ENCODE assay signal across 1 cellular context in the genomic region with DNA sequence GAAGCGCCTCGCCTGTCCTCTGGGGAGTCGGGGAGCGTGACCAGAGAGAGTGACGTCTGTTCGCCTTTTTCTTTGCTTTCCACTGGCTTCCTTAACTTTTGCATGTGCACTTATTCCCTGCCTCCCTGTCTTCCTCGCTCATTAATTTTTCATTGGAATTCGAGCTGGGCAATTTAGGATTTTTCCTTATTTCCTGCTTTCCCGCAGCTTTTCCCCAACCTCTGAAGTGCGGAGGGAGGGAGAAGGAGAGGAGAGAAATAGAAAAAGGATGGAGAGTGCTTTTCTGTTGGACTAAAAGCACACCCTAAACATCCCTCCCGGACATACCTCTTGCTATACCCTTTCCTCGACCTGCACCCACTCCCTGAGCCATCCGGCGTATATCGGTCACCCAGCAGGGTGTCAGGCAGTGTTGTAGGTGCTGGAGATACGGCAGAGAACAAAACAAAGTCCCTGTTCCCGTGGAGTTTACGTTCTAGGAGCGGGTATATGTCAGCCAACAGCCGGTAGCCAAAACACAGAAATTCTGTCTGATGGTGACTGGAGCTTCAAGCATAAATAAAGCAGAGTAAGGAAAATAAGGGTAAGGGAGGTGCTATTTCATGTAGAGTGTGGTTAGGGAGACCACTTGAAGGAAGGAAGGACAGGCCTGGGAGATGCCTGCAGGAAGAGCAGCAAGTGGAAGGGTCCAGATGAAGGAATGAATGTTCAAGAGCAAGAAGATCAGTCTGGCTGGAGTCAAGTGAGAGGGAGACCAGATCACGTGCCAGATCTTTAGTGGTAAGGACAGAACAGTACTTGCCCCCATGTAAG.
TF ChIP-seq lines count a peak whose summit lies in the region.

No MANE protein-coding gene starts in this region.

TF ChIP-seq in K562, 482 proteins besides CTCF, POLR2A, EP300 and RAD21 (continued from another document and continues in another):
- TF ChIP-seq, protein P1, sequence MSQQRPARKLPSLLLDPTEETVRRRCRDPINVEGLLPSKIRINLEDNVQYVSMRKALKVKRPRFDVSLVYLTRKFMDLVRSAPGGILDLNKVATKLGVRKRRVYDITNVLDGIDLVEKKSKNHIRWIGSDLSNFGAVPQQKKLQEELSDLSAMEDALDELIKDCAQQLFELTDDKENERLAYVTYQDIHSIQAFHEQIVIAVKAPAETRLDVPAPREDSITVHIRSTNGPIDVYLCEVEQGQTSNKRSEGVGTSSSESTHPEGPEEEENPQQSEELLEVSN (IDR thresholded peaks at IDR 0.05; ENCODE audit: borderline replicate concordance in 1 of 2, extremely low read depth in 1 of 2, insufficient read depth in 1 of 2, insufficient read length in 1 of 2, low read depth in 1 of 2, low read length in 1 of 2, poor library complexity in 1 of 2, severe bottlenecking in 1 of 2) = no peak
- TF ChIP-seq KAT2B (IDR thresholded peaks at IDR 0.05; ENCODE audit: low read depth, low read length) (no peak), ILK (tag; IDR thresholded peaks at IDR 0.05; ENCODE audit: borderline replicate concordance, low read depth) (no peak), ZNF780A (CRISPR knock-in tag; IDR thresholded peaks at IDR 0.05) (no peak), RBM15 (IDR thresholded peaks at IDR 0.05; ENCODE audit: insufficient read depth, low read length) (no peak), FOXJ2 (tag; IDR thresholded peaks at IDR 0.05) (no peak), TARDBP (IDR thresholded peaks at IDR 0.05) (no peak), SIN3A (IDR thresholded peaks at IDR 0.05; ENCODE audit: borderline replicate concordance in 2 of 2, control insufficient read depth in 1 of 2, low read depth in 2 of 2, low read length in 2 of 2) (no peak), GABPB1 (CRISPR knock-in tag; IDR thresholded peaks at IDR 0.05) (peak; percentile 5; the same call in 1 of the 2 replicates), RBBP5 (IDR thresholded peaks at IDR 0.05; ENCODE audit: borderline replicate concordance, insufficient read depth, low read length, poor library complexity, severe bottlenecking) (no peak), ZNF57 (CRISPR knock-in tag; IDR thresholded peaks at IDR 0.05) (no peak), ZNF77 (CRISPR knock-in tag; IDR thresholded peaks at IDR 0.05) (no peak), TFAM (CRISPR knock-in tag; conservative IDR thresholded peaks at IDR 0.05) (no peak), CBX8 (IDR thresholded peaks at IDR 0.05; ENCODE audit: borderline replicate concordance, extremely low read depth, low read depth, low read length, poor library complexity, severe bottlenecking) (no peak), NR3C1 (CRISPR knock-in tag; IDR thresholded peaks at IDR 0.05) (no peak), ZNF197 (CRISPR knock-in tag; IDR thresholded peaks at IDR 0.05; ENCODE audit: low read depth) (no peak), ZNF274 (IDR thresholded peaks at IDR 0.05; ENCODE audit: borderline replicate concordance, low read depth, low read length) (no peak), MYC (IDR thresholded peaks at IDR 0.05; ENCODE audit: low read depth, low read length) (no peak), MYC (CRISPR knock-in tag; IDR thresholded peaks at IDR 0.05; ENCODE audit: borderline replicate concordance, low read depth) (no peak), TAF1 (IDR thresholded peaks at IDR 0.05; ENCODE audit: control insufficient read depth, extremely low read depth, insufficient read depth, low read length, severe bottlenecking) (no peak), GABPB2 (CRISPR knock-in tag; conservative IDR thresholded peaks at IDR 0.05) (no peak), ZNF785 (CRISPR knock-in tag; IDR thresholded peaks at IDR 0.05) (no peak), NR2F6 (CRISPR knock-in tag; IDR thresholded peaks at IDR 0.05) (no peak), ZNF584 (CRISPR knock-in tag; IDR thresholded peaks at IDR 0.05; ENCODE audit: low read depth) (no peak), ERF (CRISPR knock-in tag; IDR thresholded peaks at IDR 0.05) (no peak), ZNF146 (CRISPR knock-in tag; IDR thresholded peaks at IDR 0.05; ENCODE audit: unreplicated experiment) (no peak), STAT5A (IDR thresholded peaks at IDR 0.05; ENCODE audit: borderline replicate concordance, low read length) (0 out of 2 replicates have a peak, but pooled peaks have one; percentile 27), TGIF2 (CRISPR knock-in tag; IDR thresholded peaks at IDR 0.05) (no peak), THRAP3 (IDR thresholded peaks at IDR 0.05; ENCODE audit: borderline replicate concordance) (0 out of 2 replicates have a peak, but pooled peaks have one; percentile 14), PHTF2 (CRISPR knock-in tag; IDR thresholded peaks at IDR 0.05) (no peak)
- TF ChIP-seq, protein P2, sequence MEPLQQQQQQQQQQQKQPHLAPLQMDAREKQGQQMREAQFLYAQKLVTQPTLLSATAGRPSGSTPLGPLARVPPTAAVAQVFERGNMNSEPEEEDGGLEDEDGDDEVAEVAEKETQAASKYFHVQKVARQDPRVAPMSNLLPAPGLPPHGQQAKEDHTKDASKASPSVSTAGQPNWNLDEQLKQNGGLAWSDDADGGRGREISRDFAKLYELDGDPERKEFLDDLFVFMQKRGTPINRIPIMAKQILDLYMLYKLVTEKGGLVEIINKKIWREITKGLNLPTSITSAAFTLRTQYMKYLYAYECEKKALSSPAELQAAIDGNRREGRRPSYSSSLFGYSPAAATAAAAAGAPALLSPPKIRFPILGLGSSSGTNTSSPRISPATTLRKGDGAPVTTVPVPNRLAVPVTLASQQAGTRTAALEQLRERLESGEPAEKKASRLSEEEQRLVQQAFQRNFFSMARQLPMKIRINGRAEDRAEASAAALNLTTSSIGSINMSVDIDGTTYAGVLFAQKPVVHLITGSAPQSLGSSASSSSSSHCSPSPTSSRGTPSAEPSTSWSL (CRISPR knock-in tag; IDR thresholded peaks at IDR 0.05; ENCODE audit: borderline replicate concordance) = no peak
- TF ChIP-seq, protein P3, sequence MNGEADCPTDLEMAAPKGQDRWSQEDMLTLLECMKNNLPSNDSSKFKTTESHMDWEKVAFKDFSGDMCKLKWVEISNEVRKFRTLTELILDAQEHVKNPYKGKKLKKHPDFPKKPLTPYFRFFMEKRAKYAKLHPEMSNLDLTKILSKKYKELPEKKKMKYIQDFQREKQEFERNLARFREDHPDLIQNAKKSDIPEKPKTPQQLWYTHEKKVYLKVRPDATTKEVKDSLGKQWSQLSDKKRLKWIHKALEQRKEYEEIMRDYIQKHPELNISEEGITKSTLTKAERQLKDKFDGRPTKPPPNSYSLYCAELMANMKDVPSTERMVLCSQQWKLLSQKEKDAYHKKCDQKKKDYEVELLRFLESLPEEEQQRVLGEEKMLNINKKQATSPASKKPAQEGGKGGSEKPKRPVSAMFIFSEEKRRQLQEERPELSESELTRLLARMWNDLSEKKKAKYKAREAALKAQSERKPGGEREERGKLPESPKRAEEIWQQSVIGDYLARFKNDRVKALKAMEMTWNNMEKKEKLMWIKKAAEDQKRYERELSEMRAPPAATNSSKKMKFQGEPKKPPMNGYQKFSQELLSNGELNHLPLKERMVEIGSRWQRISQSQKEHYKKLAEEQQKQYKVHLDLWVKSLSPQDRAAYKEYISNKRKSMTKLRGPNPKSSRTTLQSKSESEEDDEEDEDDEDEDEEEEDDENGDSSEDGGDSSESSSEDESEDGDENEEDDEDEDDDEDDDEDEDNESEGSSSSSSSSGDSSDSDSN (IDR thresholded peaks at IDR 0.05; ENCODE audit: borderline replicate concordance in 1 of 2, low read depth in 2 of 2, low read length in 2 of 2) = no peak
- TF ChIP-seq, protein P4, sequence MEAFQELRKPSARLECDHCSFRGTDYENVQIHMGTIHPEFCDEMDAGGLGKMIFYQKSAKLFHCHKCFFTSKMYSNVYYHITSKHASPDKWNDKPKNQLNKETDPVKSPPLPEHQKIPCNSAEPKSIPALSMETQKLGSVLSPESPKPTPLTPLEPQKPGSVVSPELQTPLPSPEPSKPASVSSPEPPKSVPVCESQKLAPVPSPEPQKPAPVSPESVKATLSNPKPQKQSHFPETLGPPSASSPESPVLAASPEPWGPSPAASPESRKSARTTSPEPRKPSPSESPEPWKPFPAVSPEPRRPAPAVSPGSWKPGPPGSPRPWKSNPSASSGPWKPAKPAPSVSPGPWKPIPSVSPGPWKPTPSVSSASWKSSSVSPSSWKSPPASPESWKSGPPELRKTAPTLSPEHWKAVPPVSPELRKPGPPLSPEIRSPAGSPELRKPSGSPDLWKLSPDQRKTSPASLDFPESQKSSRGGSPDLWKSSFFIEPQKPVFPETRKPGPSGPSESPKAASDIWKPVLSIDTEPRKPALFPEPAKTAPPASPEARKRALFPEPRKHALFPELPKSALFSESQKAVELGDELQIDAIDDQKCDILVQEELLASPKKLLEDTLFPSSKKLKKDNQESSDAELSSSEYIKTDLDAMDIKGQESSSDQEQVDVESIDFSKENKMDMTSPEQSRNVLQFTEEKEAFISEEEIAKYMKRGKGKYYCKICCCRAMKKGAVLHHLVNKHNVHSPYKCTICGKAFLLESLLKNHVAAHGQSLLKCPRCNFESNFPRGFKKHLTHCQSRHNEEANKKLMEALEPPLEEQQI (IDR thresholded peaks at IDR 0.05) = no peak
- TF ChIP-seq, protein P5, sequence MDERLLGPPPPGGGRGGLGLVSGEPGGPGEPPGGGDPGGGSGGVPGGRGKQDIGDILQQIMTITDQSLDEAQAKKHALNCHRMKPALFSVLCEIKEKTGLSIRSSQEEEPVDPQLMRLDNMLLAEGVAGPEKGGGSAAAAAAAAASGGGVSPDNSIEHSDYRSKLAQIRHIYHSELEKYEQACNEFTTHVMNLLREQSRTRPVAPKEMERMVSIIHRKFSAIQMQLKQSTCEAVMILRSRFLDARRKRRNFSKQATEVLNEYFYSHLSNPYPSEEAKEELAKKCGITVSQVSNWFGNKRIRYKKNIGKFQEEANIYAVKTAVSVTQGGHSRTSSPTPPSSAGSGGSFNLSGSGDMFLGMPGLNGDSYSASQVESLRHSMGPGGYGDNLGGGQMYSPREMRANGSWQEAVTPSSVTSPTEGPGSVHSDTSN (CRISPR knock-in tag; IDR thresholded peaks at IDR 0.05; ENCODE audit: low read depth) = no peak
- TF ChIP-seq, protein P5 (tag; conservative IDR thresholded peaks at IDR 0.05; ENCODE audit: low read depth) = no peak
- TF ChIP-seq, protein P6, sequence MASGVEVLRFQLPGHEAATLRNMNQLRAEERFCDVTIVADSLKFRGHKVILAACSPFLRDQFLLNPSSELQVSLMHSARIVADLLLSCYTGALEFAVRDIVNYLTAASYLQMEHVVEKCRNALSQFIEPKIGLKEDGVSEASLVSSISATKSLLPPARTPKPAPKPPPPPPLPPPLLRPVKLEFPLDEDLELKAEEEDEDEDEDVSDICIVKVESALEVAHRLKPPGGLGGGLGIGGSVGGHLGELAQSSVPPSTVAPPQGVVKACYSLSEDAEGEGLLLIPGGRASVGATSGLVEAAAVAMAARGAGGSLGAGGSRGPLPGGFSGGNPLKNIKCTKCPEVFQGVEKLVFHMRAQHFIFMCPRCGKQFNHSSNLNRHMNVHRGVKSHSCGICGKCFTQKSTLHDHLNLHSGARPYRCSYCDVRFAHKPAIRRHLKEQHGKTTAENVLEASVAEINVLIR (CRISPR knock-in tag; IDR thresholded peaks at IDR 0.05) = no peak
- TF ChIP-seq, protein P7, sequence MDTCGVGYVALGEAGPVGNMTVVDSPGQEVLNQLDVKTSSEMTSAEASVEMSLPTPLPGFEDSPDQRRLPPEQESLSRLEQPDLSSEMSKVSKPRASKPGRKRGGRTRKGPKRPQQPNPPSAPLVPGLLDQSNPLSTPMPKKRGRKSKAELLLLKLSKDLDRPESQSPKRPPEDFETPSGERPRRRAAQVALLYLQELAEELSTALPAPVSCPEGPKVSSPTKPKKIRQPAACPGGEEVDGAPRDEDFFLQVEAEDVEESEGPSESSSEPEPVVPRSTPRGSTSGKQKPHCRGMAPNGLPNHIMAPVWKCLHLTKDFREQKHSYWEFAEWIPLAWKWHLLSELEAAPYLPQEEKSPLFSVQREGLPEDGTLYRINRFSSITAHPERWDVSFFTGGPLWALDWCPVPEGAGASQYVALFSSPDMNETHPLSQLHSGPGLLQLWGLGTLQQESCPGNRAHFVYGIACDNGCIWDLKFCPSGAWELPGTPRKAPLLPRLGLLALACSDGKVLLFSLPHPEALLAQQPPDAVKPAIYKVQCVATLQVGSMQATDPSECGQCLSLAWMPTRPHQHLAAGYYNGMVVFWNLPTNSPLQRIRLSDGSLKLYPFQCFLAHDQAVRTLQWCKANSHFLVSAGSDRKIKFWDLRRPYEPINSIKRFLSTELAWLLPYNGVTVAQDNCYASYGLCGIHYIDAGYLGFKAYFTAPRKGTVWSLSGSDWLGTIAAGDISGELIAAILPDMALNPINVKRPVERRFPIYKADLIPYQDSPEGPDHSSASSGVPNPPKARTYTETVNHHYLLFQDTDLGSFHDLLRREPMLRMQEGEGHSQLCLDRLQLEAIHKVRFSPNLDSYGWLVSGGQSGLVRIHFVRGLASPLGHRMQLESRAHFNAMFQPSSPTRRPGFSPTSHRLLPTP (IDR thresholded peaks at IDR 0.05; ENCODE audit: borderline replicate concordance, extremely low read depth, insufficient read length) = no peak
- TF ChIP-seq, protein P8, sequence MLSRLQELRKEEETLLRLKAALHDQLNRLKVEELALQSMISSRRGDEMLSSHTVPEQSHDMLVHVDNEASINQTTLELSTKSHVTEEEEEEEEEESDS (CRISPR knock-in tag; IDR thresholded peaks at IDR 0.05) = no peak
- TF ChIP-seq, protein P9, sequence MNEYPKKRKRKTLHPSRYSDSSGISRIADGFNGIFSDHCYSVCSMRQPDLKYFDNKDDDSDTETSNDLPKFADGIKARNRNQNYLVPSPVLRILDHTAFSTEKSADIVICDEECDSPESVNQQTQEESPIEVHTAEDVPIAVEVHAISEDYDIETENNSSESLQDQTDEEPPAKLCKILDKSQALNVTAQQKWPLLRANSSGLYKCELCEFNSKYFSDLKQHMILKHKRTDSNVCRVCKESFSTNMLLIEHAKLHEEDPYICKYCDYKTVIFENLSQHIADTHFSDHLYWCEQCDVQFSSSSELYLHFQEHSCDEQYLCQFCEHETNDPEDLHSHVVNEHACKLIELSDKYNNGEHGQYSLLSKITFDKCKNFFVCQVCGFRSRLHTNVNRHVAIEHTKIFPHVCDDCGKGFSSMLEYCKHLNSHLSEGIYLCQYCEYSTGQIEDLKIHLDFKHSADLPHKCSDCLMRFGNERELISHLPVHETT (CRISPR knock-in tag; conservative IDR thresholded peaks at IDR 0.05 in 1 of 2, IDR thresholded peaks at IDR 0.05 in 1 of 2) = no peak
- TF ChIP-seq, protein P10, sequence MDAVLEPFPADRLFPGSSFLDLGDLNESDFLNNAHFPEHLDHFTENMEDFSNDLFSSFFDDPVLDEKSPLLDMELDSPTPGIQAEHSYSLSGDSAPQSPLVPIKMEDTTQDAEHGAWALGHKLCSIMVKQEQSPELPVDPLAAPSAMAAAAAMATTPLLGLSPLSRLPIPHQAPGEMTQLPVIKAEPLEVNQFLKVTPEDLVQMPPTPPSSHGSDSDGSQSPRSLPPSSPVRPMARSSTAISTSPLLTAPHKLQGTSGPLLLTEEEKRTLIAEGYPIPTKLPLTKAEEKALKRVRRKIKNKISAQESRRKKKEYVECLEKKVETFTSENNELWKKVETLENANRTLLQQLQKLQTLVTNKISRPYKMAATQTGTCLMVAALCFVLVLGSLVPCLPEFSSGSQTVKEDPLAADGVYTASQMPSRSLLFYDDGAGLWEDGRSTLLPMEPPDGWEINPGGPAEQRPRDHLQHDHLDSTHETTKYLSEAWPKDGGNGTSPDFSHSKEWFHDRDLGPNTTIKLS (IDR thresholded peaks at IDR 0.05; ENCODE audit: borderline replicate concordance, low read depth) = peak; percentile 77; the same call in 1 of the 2 replicates
